Comparison of ENCODE assay signal across 8 cellular contexts in genomic region chr22:49929553-49929979, GRCh38. TPM values are rescaled to one million over a fixed set of nuclear protein-coding genes. Genes with fewer than 3 reads are reported as not detected.
DNase-seq lines count a peak whose midpoint lies in the region; ATAC-seq and TF ChIP-seq lines count a peak whose summit lies in the region.

No MANE protein-coding gene starts in this region.

- no peak overlapping the region for H3K4me2 ChIP-seq in GM23248 (ENCODE audit: unreplicated experiment)

- H3K27me3 ChIP-seq in GM23248 (replicated peaks; ENCODE audit: insufficient read depth), result no peaks in the 10 kb centered on the region

- intact Hi-C loops in CD14-positive monocyte (cut with micrococcal nuclease), result loop anchor here (1.0 to 10.0 kb wide), 2 partner anchors 101 to 275 kb away; partner anchors contain the start of gene SELENOO (in 1 of the 2)
- intact Hi-C loops in sciatic nerve (cut with DNase I), result loop anchor here (2.0 to 10.0 kb wide), 2 partner anchors 45 to 101 kb away; no protein-coding TSS in a partner anchor

- no peaks in the 10 kb centered on the region for H3K79me2 ChIP-seq in GM23248 (ENCODE audit: insufficient read depth)

- no peaks in the 10 kb centered on the region; the same call in 1 of the 2 replicates for H3K36me3 ChIP-seq in GM23248 (ENCODE audit: low read depth)

- no peaks in the 10 kb centered on the region for H3K9me2 ChIP-seq in GM23248 (ENCODE audit: insufficient read depth)

- DNase-seq in CD14-positive monocyte (ENCODE audit: low spot score) (no peak), GM23248 (peak; percentile 73), OCI-M1 (lab: John Stamatoyannopoulos, UW) (peak; percentile 69), glomerular visceral epithelial cell (ENCODE audit: extremely low spot score) (peak; percentile 50), sciatic nerve (ENCODE audit: low spot score) (no peak), NCI-H226 (no peak)

- H3K9me3 Mint-ChIP-seq in CD14-positive monocyte, result no peaks in the 10 kb centered on the region
- no peaks in the 10 kb centered on the region for H3K9me3 Mint-ChIP-seq in activated T-helper 17 cell treated with anti-CD3 and anti-CD28 coated beads, Interleukin-2, amount 50 U/mL, for 72 hours

- in situ Hi-C loops in GM23248 (cut with MboI), result no loop called here

- peak overlapping the region in 1 of 7 donors; percentile 61 for H3K27ac Mint-ChIP-seq in CD14-positive monocyte
- no peak overlapping the region for H3K27ac Mint-ChIP-seq in activated T-helper 17 cell treated with anti-CD3 and anti-CD28 coated beads, Interleukin-2, amount 50 U/mL, for 72 hours

- no peak overlapping the region for H3K4me3 Mint-ChIP-seq in CD14-positive monocyte
- peak overlapping the region; percentile 62 for H3K4me3 Mint-ChIP-seq in activated T-helper 17 cell treated with anti-CD3 and anti-CD28 coated beads, Interleukin-2, amount 50 U/mL, for 72 hours

- no peak overlapping the region for H2AFZ ChIP-seq in GM23248

- no peaks in the 10 kb centered on the region for H3K9me3 ChIP-seq in GM23248 (ENCODE audit: low read depth)

- peaks cover 45% of the 10 kb centered on the region for H3K4me1 Mint-ChIP-seq in CD14-positive monocyte
- peaks cover 24% of the 10 kb centered on the region for H3K4me1 Mint-ChIP-seq in activated T-helper 17 cell treated with anti-CD3 and anti-CD28 coated beads, Interleukin-2, amount 50 U/mL, for 72 hours

- 0 out of 2 replicates have a peak, but pooled peaks cover 5% of the 10 kb centered on the region for H3F3A ChIP-seq in GM23248 (ENCODE audit: insufficient read depth)

- no peak overlapping the region for H3K4me3 ChIP-seq in GM23248

- ATAC-seq in activated T-helper 17 cell treated with anti-CD3 and anti-CD28 coated beads, Interleukin-2, amount 50 U/mL, for 72 hours (replicated peaks), result peak; percentile 69
- ATAC-seq in sciatic nerve (peak; percentile 40), HG03139 (IDR thresholded peaks at IDR 0.05; ENCODE audit: unreplicated experiment) (no peak)

- peak; percentile 90 for TF ChIP-seq CTCF in CD14-positive monocyte (IDR thresholded peaks at IDR 0.05)

- peaks cover 9% of the 10 kb centered on the region; the same call in 1 of the 2 replicates for H3K4me1 ChIP-seq in GM23248 (ENCODE audit: insufficient read depth)

- H3K36me3 Mint-ChIP-seq in CD14-positive monocyte, result peaks cover 8 to 16% of the 10 kb centered on the region in 2 donors
- peaks cover 21% of the 10 kb centered on the region for H3K36me3 Mint-ChIP-seq in activated T-helper 17 cell treated with anti-CD3 and anti-CD28 coated beads, Interleukin-2, amount 50 U/mL, for 72 hours (ENCODE audit: low read depth)

- H3K9ac ChIP-seq in GM23248, result no peak overlapping the region

- WGBS in GM23248 (ENCODE audit: low coverage in 1 of 2, low lambda C conversion rate in 2 of 2, missing lambda C conversion rate in 2 of 2), 2 experiments, result 0 to 2% methylated on average over 20 to 30 of the region's 42 CpGs

- H3K27ac ChIP-seq in GM23248, result no peak overlapping the region

- no peaks in the 10 kb centered on the region for H4K20me1 ChIP-seq in GM23248 (ENCODE audit: insufficient read depth)

- H3K27me3 Mint-ChIP-seq in CD14-positive monocyte (ENCODE audit: low read depth in 3 of 3), result peaks cover 2 to 10% (median 4%) of the 10 kb centered on the region in 3 donors
- no peaks in the 10 kb centered on the region for H3K27me3 Mint-ChIP-seq in activated T-helper 17 cell treated with anti-CD3 and anti-CD28 coated beads, Interleukin-2, amount 50 U/mL, for 72 hours

RNA-seq across cellular contexts. Expression of gene CRELD2, which starts 11.1 kb away (rescaled TPM):
- polyA plus RNA-seq in CD14-positive monocyte, result 10 to 100 TPM; 20.3 to 27.6 TPM
- total RNA-seq in GM23248 (2014; rRNA removed; shearing (Covaris generic)), result 57.1 and 73.2 TPM in 2 replicates
- 78.4 and 80.0 TPM in 2 replicates for polyA plus RNA-seq in GM23248 (2016; fragmentation: Nextera tagmentation; extraction: Ambion mirVana)
- 10 to 100 TPM; 22.7 to 38.6 TPM for total RNA-seq in activated T-helper 17 cell treated with anti-CD3 and anti-CD28 coated beads, Interleukin-2, amount 50 U/mL, for 72 hours
- total RNA-seq in sciatic nerve, result 35.8 TPM

RNA-seq across cellular contexts. Expression of gene ALG12, which starts 11.3 kb away (rescaled TPM):
- 1 to 10 TPM; 7.2 to 9.5 TPM for polyA plus RNA-seq in CD14-positive monocyte
- total RNA-seq in GM23248 (2014; rRNA removed; shearing (Covaris generic)), result 16.9 and 24.4 TPM in 2 replicates
- 21.9 and 28.5 TPM in 2 replicates for polyA plus RNA-seq in GM23248 (2016; fragmentation: Nextera tagmentation; extraction: Ambion mirVana)
- 10 to 100 TPM; 19.5 to 21.9 TPM for total RNA-seq in activated T-helper 17 cell treated with anti-CD3 and anti-CD28 coated beads, Interleukin-2, amount 50 U/mL, for 72 hours
- 13.6 TPM for total RNA-seq in sciatic nerve

RNA-seq across cellular contexts. Expression of gene PIM3, which starts 31.0 kb away (rescaled TPM):
- 10 to 100 TPM; 38.8 to 40.4 TPM for polyA plus RNA-seq in CD14-positive monocyte
- total RNA-seq in GM23248 (2014; rRNA removed; shearing (Covaris generic)), result 16.2 and 17.3 TPM in 2 replicates
- polyA plus RNA-seq in GM23248 (2016; fragmentation: Nextera tagmentation; extraction: Ambion mirVana), result 10.8 TPM in 2 replicates
- total RNA-seq in activated T-helper 17 cell treated with anti-CD3 and anti-CD28 coated beads, Interleukin-2, amount 50 U/mL, for 72 hours, result 100 to 1,000 TPM in 1 of 2 donors, 10 to 100 TPM in 1; 94.8 to 235 TPM
- total RNA-seq in sciatic nerve, result 62.2 TPM

Comparison
In these comparisons a context has a peak if more than half of its experiments do, and no peak if none do; other contexts are left out.
1. DNase-seq: peak in GM23248 (single experiment), OCI-M1 (single experiment) and glomerular visceral epithelial cell (single experiment); none in CD14-positive monocyte (single experiment), sciatic nerve (single experiment) and NCI-H226 (single experiment).